ENCODE assay signal across 4 cellular contexts in genomic region chr11:66989360-66989759, GRCh38. TPM values are rescaled to one million over a fixed set of nuclear protein-coding genes. Genes with fewer than 3 reads are reported as not detected.
"Had no signal": no experiment of that assay in that cellular context is flagged by ENCODE, and none has a peak within 500 bp of the region (broad histone marks: within the 10 kb centered on the region; RNA-seq: fewer than 3 reads in every experiment).

No MANE protein-coding gene starts in this region.

RNA-seq across cellular contexts. Expression of gene C11orf86, which starts 14.3 kb away (rescaled TPM):
- total RNA-seq: GM23248, H4, H9, HFFc6 had no signal
- polyA plus RNA-seq: GM23248 had no signal

RNA-seq across cellular contexts. Expression of gene SYT12, which starts 33.6 kb away (rescaled TPM):
- total RNA-seq: H4, HFFc6 had no signal
